In genomic region chr21:15221799-15222386, GRCh38 we compare ENCODE assay signal across 9 cellular contexts.
DNase-seq lines count a peak whose midpoint lies in the region; ATAC-seq, FAIRE-seq and TF ChIP-seq lines count a peak whose summit lies in the region.
"Had no signal": no experiment of that assay in that cellular context is flagged by ENCODE, and none has a peak within 500 bp of the region (broad histone marks: within the 10 kb centered on the region; RNA-seq: fewer than 3 reads in every experiment).

No MANE protein-coding gene starts in this region.

- H3K14ac ChIP-seq in neuronal stem cell (ENCODE audit: low read length) = no peak overlapping the region

- H2BK12ac ChIP-seq in neuronal stem cell (ENCODE audit: low read length) = no peak overlapping the region

- H3K4me2 ChIP-seq in GM23338 (peak overlapping the region; percentile 5; the same call in 1 of the 2 replicates), neuronal stem cell (ENCODE audit: insufficient read depth, low read length, poor library complexity, severe bottlenecking) (no peak overlapping the region)

- no peaks in the 10 kb centered on the region for H3F3A ChIP-seq in GM23338 (replicated peaks; ENCODE audit: low read depth)

- H3K36me3 Mint-ChIP-seq in GM23338 (ENCODE audit: low read depth) = no peaks in the 10 kb centered on the region

- H3K9ac ChIP-seq in neuronal stem cell (ENCODE audit: low read depth, low read length, poor library complexity) = no peak overlapping the region

- peaks cover 30% of the 10 kb centered on the region for H3K4me1 Mint-ChIP-seq in GM23338

- no peak overlapping the region for H2BK15ac ChIP-seq in neuronal stem cell (ENCODE audit: low read length)

- H3K36me3 ChIP-seq in GM23338 (ENCODE audit: insufficient read depth) (no peaks in the 10 kb centered on the region), neuronal stem cell (replicated peaks in 1 of 2; ENCODE audit: control insufficient read depth in 2 of 2, insufficient read depth in 2 of 2, low read length in 2 of 2) (no peaks in the 10 kb centered on the region), stomach (no peaks in the 10 kb centered on the region)

- no peak overlapping the region for H3K4me3 Mint-ChIP-seq in GM23338

- ATAC-seq in GM23338 = peak; percentile 100
- ATAC-seq in GM21447 (IDR thresholded peaks at IDR 0.05; ENCODE audit: unreplicated experiment) = no peak
- ATAC-seq in GM21717 (IDR thresholded peaks at IDR 0.05; ENCODE audit: unreplicated experiment) = no peak

- no peaks in the 10 kb centered on the region for H3K79me1 ChIP-seq in neuronal stem cell (ENCODE audit: low read depth, low read length)

- TF ChIP-seq EP300 in stomach (IDR thresholded peaks at IDR 0.05) = no peak

- peak; percentile 64 for FAIRE-seq in endometrium (lab: Jason Lieb, UNC)

- H2BK120ac ChIP-seq in neuronal stem cell (ENCODE audit: low read depth, low read length) = no peak overlapping the region

- H2AFZ ChIP-seq in GM23338 (no peak overlapping the region), neuronal stem cell (ENCODE audit: low read length) (no peak overlapping the region)

- 0 out of 2 replicates have a peak, but pooled peaks cover 2% of the 10 kb centered on the region for H4K20me1 ChIP-seq in GM23338 (replicated peaks; ENCODE audit: insufficient read depth)

- TF ChIP-seq CTCF in GM23338 (conservative IDR thresholded peaks at IDR 0.05; ENCODE audit: low read depth in 2 of 2) = no peak
- TF ChIP-seq CTCF in stomach (IDR thresholded peaks at IDR 0.05) = no peak

- peaks cover 0 to 3% of the 10 kb centered on the region in 2 donors for H3K9me3 ChIP-seq in neuronal stem cell (replicated peaks in 1 of 2; ENCODE audit: control insufficient read depth in 2 of 2, insufficient read depth in 1 of 2, low read depth in 1 of 2, low read length in 2 of 2)
- H3K9me3 ChIP-seq in stomach = no peaks in the 10 kb centered on the region

- H3K27me3 ChIP-seq in GM23338 (ENCODE audit: insufficient read depth) (peaks cover 20% of the 10 kb centered on the region), neuronal stem cell (ENCODE audit: control insufficient read depth in 3 of 3, insufficient read depth in 3 of 3, low read depth in 1 of 3, low read length in 3 of 3) (peaks cover 0 to 5% (median 0%) of the 10 kb centered on the region in 3 experiments), stomach (no peaks in the 10 kb centered on the region)

- DNase-seq in GM23338 (ENCODE audit: low spot score) (peak; percentile 82), NCI-H226 (peak; percentile 89), neuronal stem cell (ENCODE audit: low spot score) (peak; percentile 29), stomach (no peak)
- DNase-seq in activated naive CD4-positive, alpha-beta T cell treated with Interleukin-2 at 50 U/mL for 16 hours = no peak
- DNase-seq: posterior cingulate gyrus had no signal

- intact Hi-C loops in stomach (cut with DNase I; ENCODE audit: low total_unique reads) = no loop called here

- no peak overlapping the region for H3K4ac ChIP-seq in neuronal stem cell (ENCODE audit: low read length)

- H3K9me2 ChIP-seq in GM23338 (ENCODE audit: insufficient read depth) = no peaks in the 10 kb centered on the region

- no peaks in the 10 kb centered on the region for H3K9me3 Mint-ChIP-seq in GM23338

- H3K27ac ChIP-seq in GM23338 (ENCODE audit: low read depth) = no peak overlapping the region
- no peak overlapping the region for H3K27ac ChIP-seq in neuronal stem cell (replicated peaks; ENCODE audit: low read length)
- H3K27ac ChIP-seq in stomach = no peak overlapping the region

- no peak overlapping the region for H3K4me3 ChIP-seq in GM23338
- H3K4me3 ChIP-seq in neuronal stem cell (ENCODE audit: low read length in 2 of 2) = no peak overlapping the region
- H3K4me3 ChIP-seq in stomach = no peak overlapping the region

- H2BK5ac ChIP-seq in neuronal stem cell (ENCODE audit: low read length) = no peak overlapping the region

- no peak overlapping the region for H4K8ac ChIP-seq in neuronal stem cell (ENCODE audit: low read depth, low read length)

- no peak overlapping the region for H3K18ac ChIP-seq in neuronal stem cell (ENCODE audit: low read length)

- H3K27ac Mint-ChIP-seq in GM23338 = no peak overlapping the region

- TF ChIP-seq POLR2A in stomach (IDR thresholded peaks at IDR 0.05) = no peak

- no peak overlapping the region for H3K23ac ChIP-seq in neuronal stem cell (ENCODE audit: low read depth, low read length, poor library complexity)

- H3K79me2 ChIP-seq in GM23338 (replicated peaks; ENCODE audit: insufficient read depth) = no peaks in the 10 kb centered on the region

- H3K4me1 ChIP-seq in GM23338 (ENCODE audit: insufficient read depth) = peaks cover 20% of the 10 kb centered on the region
- peaks cover 2 to 17% of the 10 kb centered on the region in 2 donors for H3K4me1 ChIP-seq in neuronal stem cell (ENCODE audit: control insufficient read depth in 2 of 2, insufficient read depth in 1 of 2, low read depth in 1 of 2, low read length in 2 of 2)
- peaks cover 0 to 18% (median 5%) of the 10 kb centered on the region in 4 donors for H3K4me1 ChIP-seq in stomach

- H4K91ac ChIP-seq in neuronal stem cell (ENCODE audit: low read depth, low read length, poor library complexity) = no peak overlapping the region

- no peak overlapping the region for H2AK5ac ChIP-seq in neuronal stem cell (ENCODE audit: low read depth, low read length)

- H3K27me3 Mint-ChIP-seq in GM23338 (ENCODE audit: insufficient read depth, low read depth, poor library complexity) = peaks cover 13% of the 10 kb centered on the region

TF ChIP-seq in GM23338, 12 proteins besides CTCF, POLR2A, EP300 and RAD21 (continues in another document):
- TF ChIP-seq ZNF462 (CRISPR knock-in tag; IDR thresholded peaks at IDR 0.05) = peak; percentile 93
- no peak for TF ChIP-seq ETS1 (IDR thresholded peaks at IDR 0.05)
- TF ChIP-seq EZH2phosphoT487 (IDR thresholded peaks at IDR 0.05; ENCODE audit: unreplicated experiment) = no peak

Comparison
In these comparisons a context has a peak if more than half of its experiments do, and no peak if none do; other contexts are left out.
1. DNase-seq: peak in GM23338 (single experiment), NCI-H226 (single experiment) and neuronal stem cell (single experiment); none in stomach (single experiment) and activated naive CD4-positive, alpha-beta T cell treated with Interleukin-2 at 50 U/mL for 16 hours (single experiment).